In the genomic region with DNA sequence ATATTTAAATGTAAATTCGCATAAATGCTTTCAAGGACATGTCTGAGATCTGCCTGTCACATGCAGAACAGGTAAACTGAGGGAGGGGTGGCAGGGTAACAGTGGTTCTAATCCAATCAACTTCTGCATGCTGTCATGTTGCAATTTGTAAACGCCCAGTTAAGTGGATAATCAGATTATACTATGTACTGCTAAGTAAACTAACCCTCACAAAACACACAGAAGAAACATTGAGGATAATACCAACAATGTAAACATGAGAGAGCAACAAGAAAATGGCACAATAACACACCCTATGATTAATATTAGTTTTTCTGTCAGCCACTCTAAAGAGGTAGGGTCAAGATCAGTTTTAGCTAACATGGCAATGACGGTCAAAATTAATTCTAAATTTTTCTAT, we compare ENCODE assay signal across 14 cellular contexts.
DNase-seq lines count a peak whose midpoint lies in the region; ATAC-seq, FAIRE-seq and TF ChIP-seq lines count a peak whose summit lies in the region.
"Had no signal": no experiment of that assay in that cellular context is flagged by ENCODE, and none has a peak within 500 bp of the region (broad histone marks: within the 10 kb centered on the region; RNA-seq: fewer than 3 reads in every experiment).

No MANE protein-coding gene starts in this region.

- H3K27me3 Mint-ChIP-seq in activated CD4-positive, alpha-beta T cell treated with anti-CD3 and anti-CD28 coated beads for 36 hours, result no peaks in the 10 kb centered on the region
- H3K27me3 Mint-ChIP-seq: CD8-positive, alpha-beta memory T cell had no signal

- no peak overlapping the region for H3K27ac Mint-ChIP-seq in activated CD4-positive, alpha-beta T cell treated with anti-CD3 and anti-CD28 coated beads for 36 hours
- H3K27ac Mint-ChIP-seq: GM23338 had no signal

- H3K4me1 ChIP-seq in right lobe of liver, result no peaks in the 10 kb centered on the region
- H3K4me1 ChIP-seq: BLaER1, Caco-2 had no signal

- TF ChIP-seq CTCF in D721Med (IDR thresholded peaks at IDR 0.05; ENCODE audit: insufficient read depth, missing control alignments) (no peak), LNCaP clone FGC (IDR thresholded peaks at IDR 0.05; ENCODE audit: control insufficient read depth, extremely low read depth, insufficient read depth) (no peak), right lobe of liver (IDR thresholded peaks at IDR 0.05) (no peak)

- CTCF ChIA-PET in activated CD4-positive, alpha-beta T cell treated with anti-CD3 and anti-CD28 coated beads for 36 hours (lab: Charles Lee), result interaction anchor here (0.6 kb wide), 1 partner anchor 103 kb away, joined by 3 read pairs; no protein-coding TSS in a partner anchor

- 76% methylated on average over 3 of the region's 3 CpGs for WGBS in right lobe of liver (ENCODE audit: insufficient coverage, low coverage, low lambda C conversion rate, missing lambda C conversion rate)

- POLR2A ChIA-PET in activated CD4-positive, alpha-beta T cell treated with anti-CD3 and anti-CD28 coated beads for 36 hours (lab: Charles Lee), result no interaction called here

- H3K4me3 ChIP-seq in LNCaP clone FGC (ENCODE audit: low read depth, low read length) (no peak overlapping the region), right lobe of liver (no peak overlapping the region)
- H3K4me3 ChIP-seq: BLaER1, GM23338 had no signal

- ATAC-seq in right lobe of liver, result peak in 3 of 4 donors; percentile 28 to 45 (median 42)
- ATAC-seq in activated CD4-positive, alpha-beta T cell treated with anti-CD3 and anti-CD28 coated beads for 36 hours, result no peak
- ATAC-seq: GM23338 had no signal

- no peak for TF ChIP-seq POLR2A in right lobe of liver (IDR thresholded peaks at IDR 0.05)

- no peaks in the 10 kb centered on the region for H3K27me3 ChIP-seq in right lobe of liver
- H3K27me3 ChIP-seq: BLaER1 had no signal

- no peak overlapping the region for H3K4me3 Mint-ChIP-seq in activated CD4-positive, alpha-beta T cell treated with anti-CD3 and anti-CD28 coated beads for 36 hours
- H3K4me3 Mint-ChIP-seq: CD8-positive, alpha-beta memory T cell; GM23338 had no signal

- no peak for DNase-seq in D721Med (ENCODE audit: insufficient read length, low spot score)
- peak; percentile 41 for DNase-seq in LNCaP clone FGC (ENCODE audit: low read depth)
- peak; percentile 82 for DNase-seq in NCI-H82 treated with DMSO at 0.1 percent for 48 hours (lab: John Stamatoyannopoulos, UW; ENCODE audit: unreplicated experiment)
- no peak for DNase-seq in right lobe of liver
- DNase-seq in SHP77 treated with DMSO at 0.1 percent for 48 hours (lab: John Stamatoyannopoulos, UW), result no peak
- DNase-seq in substantia nigra (lab: John Stamatoyannopoulos, UW), result no peak
- no peak for DNase-seq in activated CD4-positive, alpha-beta T cell treated with anti-CD3 and anti-CD28 coated beads for 36 hours
- DNase-seq: Caco-2; CD8-positive, alpha-beta memory T cell; DMS 273 treated with DMSO at 0.1 percent for 48 hours; H7 had no signal

- intact Hi-C loops in right lobe of liver (cut with DNase I), result no loop called here
- intact Hi-C loops in activated CD4-positive, alpha-beta T cell treated with anti-CD3 and anti-CD28 coated beads for 36 hours (cut with DNase I, micrococcal nuclease), result loop anchor here in 1 of 2 experiments (2.0 to 5.0 kb wide), 2 partner anchors 373 to 672 kb away; no protein-coding TSS in a partner anchor

- no peaks in the 10 kb centered on the region for H3K9me3 ChIP-seq in right lobe of liver
- H3K9me3 ChIP-seq: BLaER1, Caco-2 had no signal

- no peaks in the 10 kb centered on the region for H3K4me1 Mint-ChIP-seq in activated CD4-positive, alpha-beta T cell treated with anti-CD3 and anti-CD28 coated beads for 36 hours
- H3K4me1 Mint-ChIP-seq: GM23338 had no signal

- FAIRE-seq in D721Med (lab: Jason Lieb, UNC), result peak; percentile 63
- FAIRE-seq: GM12892 had no signal

- H3K9me3 Mint-ChIP-seq in activated CD4-positive, alpha-beta T cell treated with anti-CD3 and anti-CD28 coated beads for 36 hours (ENCODE audit: low read depth), result no peaks in the 10 kb centered on the region
- H3K9me3 Mint-ChIP-seq: CD8-positive, alpha-beta memory T cell; GM23338 had no signal

- no peaks in the 10 kb centered on the region for H3K36me3 Mint-ChIP-seq in activated CD4-positive, alpha-beta T cell treated with anti-CD3 and anti-CD28 coated beads for 36 hours (ENCODE audit: low read depth)

- no peak overlapping the region for H3K27ac ChIP-seq in right lobe of liver
- no peak overlapping the region for H3K27ac ChIP-seq in substantia nigra (ENCODE audit: low read depth, low read length, poor library complexity, severe bottlenecking)
- H3K27ac ChIP-seq: BLaER1 had no signal

- H3K36me3 ChIP-seq in right lobe of liver, result no peaks in the 10 kb centered on the region
- H3K36me3 ChIP-seq: BLaER1 had no signal

Comparison
In these comparisons a context has a peak if more than half of its experiments do, and no peak if none do; other contexts are left out.
1. DNase-seq: peak in LNCaP clone FGC (single experiment) and NCI-H82 treated with DMSO at 0.1 percent for 48 hours (single experiment); none in D721Med (single experiment), right lobe of liver (0 of 3), SHP77 treated with DMSO at 0.1 percent for 48 hours (single experiment), substantia nigra (0 of 49) and activated CD4-positive, alpha-beta T cell treated with anti-CD3 and anti-CD28 coated beads for 36 hours (single experiment).